In genomic region chr3:184811663-184811998, GRCh38 we compare ENCODE assay signal across 8 cellular contexts.
DNase-seq lines count a peak whose midpoint lies in the region; ATAC-seq, FAIRE-seq and TF ChIP-seq lines count a peak whose summit lies in the region.

No MANE protein-coding gene starts in this region.

- no peaks in the 10 kb centered on the region for H3K27me3 ChIP-seq in BLaER1 treated with 17β-estradiol and CSF1 and Interleukin-3, amounts not matched to agents 10 nM and 100 nM
- H3K27me3 ChIP-seq in MM.1S (replicated peaks; ENCODE audit: insufficient read depth, low read length) (no peaks in the 10 kb centered on the region), neuron (ENCODE audit: insufficient read depth, low read length) (peaks cover 4% of the 10 kb centered on the region)
- H3K27me3 ChIP-seq in effector memory CD4-positive, alpha-beta T cell (replicated peaks; ENCODE audit: control insufficient read depth, insufficient read depth, low read length, poor library complexity, severe bottlenecking): no peaks in the 10 kb centered on the region

- peaks cover 4 to 14% (median 11%) of the 10 kb centered on the region in 11 experiments; a peak in 17 of 22 replicates for H3K36me3 ChIP-seq in BLaER1 treated with 17β-estradiol and CSF1 and Interleukin-3, amounts not matched to agents 10 nM and 100 nM
- no peaks in the 10 kb centered on the region for H3K36me3 ChIP-seq in MM.1S (replicated peaks; ENCODE audit: insufficient read depth, low read length)
- no peaks in the 10 kb centered on the region for H3K36me3 ChIP-seq in effector memory CD4-positive, alpha-beta T cell (ENCODE audit: control insufficient read depth, insufficient read depth, low read length)
- H3K36me3 ChIP-seq in neuron (ENCODE audit: insufficient read depth, low read length): no peaks in the 10 kb centered on the region

- 0 out of 2 replicates have a peak, but pooled peaks cover 5% of the 10 kb centered on the region for H3F3A ChIP-seq in MM.1S (ENCODE audit: insufficient read depth, low read length)

- H4K20me1 ChIP-seq in BLaER1 treated with 17β-estradiol and CSF1 and Interleukin-3, amounts not matched to agents 10 nM and 100 nM: peaks cover 0 to 20% (median 0%) of the 10 kb centered on the region in 11 experiments; a peak in 7 of 22 replicates
- H4K20me1 ChIP-seq in MM.1S (ENCODE audit: insufficient read depth, low read length): no peaks in the 10 kb centered on the region

- DNase-seq in MM.1S: no peak
- DNase-seq in effector memory CD4-positive, alpha-beta T cell: no peak
- DNase-seq in stimulated activated CD4-positive, alpha-beta T cell treated with anti-CD3 and anti-CD28 coated beads, Interleukin-1b, Interleukin-23, amount 100 ng/mL, for 48 hours: no peak
- no peak for DNase-seq in urothelium cell line (ENCODE audit: low spot score)

- H3K27ac ChIP-seq in BLaER1 treated with 17β-estradiol and CSF1 and Interleukin-3, amounts not matched to agents 10 nM and 100 nM: peak overlapping the region in 7 of 11 experiments; percentile 33 to 91 (median 83); a peak in 11 of 22 replicates
- no peak overlapping the region for H3K27ac ChIP-seq in MM.1S (ENCODE audit: low read length)
- no peak overlapping the region for H3K27ac ChIP-seq in effector memory CD4-positive, alpha-beta T cell (ENCODE audit: insufficient read depth, low read length, poor library complexity, severe bottlenecking)

- no peak for TF ChIP-seq CTCF in MM.1S (IDR thresholded peaks at IDR 0.05; ENCODE audit: low read length)

- H3K79me2 ChIP-seq in MM.1S (ENCODE audit: low read length): peaks cover 24% of the 10 kb centered on the region

- H3K9ac ChIP-seq in BLaER1 treated with 17β-estradiol and CSF1 and Interleukin-3, amounts not matched to agents 10 nM and 100 nM: peak overlapping the region in 7 of 11 experiments; percentile 83 to 92 (median 86); a peak in 8 of 22 replicates
- H3K9ac ChIP-seq in MM.1S (ENCODE audit: low read length): no peak overlapping the region

- ATAC-seq in GM21515 (IDR thresholded peaks at IDR 0.05; ENCODE audit: unreplicated experiment) (no peak), GM21447 (IDR thresholded peaks at IDR 0.05; ENCODE audit: unreplicated experiment) (no peak)

- H3K4me3 ChIP-seq in BLaER1 treated with 17β-estradiol and CSF1 and Interleukin-3, amounts not matched to agents 10 nM and 100 nM: peak overlapping the region in 8 of 10 experiments; percentile 73 to 96 (median 86); a peak in 14 of 20 replicates
- H3K4me3 ChIP-seq in MM.1S (ENCODE audit: low read length) (peak overlapping the region; percentile 89), neuron (ENCODE audit: low read length) (peak overlapping the region; percentile 80)
- H3K4me3 ChIP-seq in effector memory CD4-positive, alpha-beta T cell (ENCODE audit: insufficient read depth, low read depth, low read length, poor library complexity, severe bottlenecking): peak overlapping the region; percentile 95

- H3K9me2 ChIP-seq in MM.1S (replicated peaks; ENCODE audit: insufficient read depth, low read length): no peaks in the 10 kb centered on the region

- peak overlapping the region; percentile 25 to 100 (median 71); a peak in 21 of 22 replicates for H3K4me2 ChIP-seq in BLaER1 treated with 17β-estradiol and CSF1 and Interleukin-3, amounts not matched to agents 10 nM and 100 nM
- H3K4me2 ChIP-seq in MM.1S (ENCODE audit: low read depth, low read length): peak overlapping the region; percentile 64

- peaks cover 21 to 64% (median 30%) of the 10 kb centered on the region in 10 experiments for H3K4me1 ChIP-seq in BLaER1 treated with 17β-estradiol and CSF1 and Interleukin-3, amounts not matched to agents 10 nM and 100 nM
- H3K4me1 ChIP-seq in MM.1S (ENCODE audit: low read length) (peaks cover 14% of the 10 kb centered on the region), neuron (ENCODE audit: insufficient read depth, low read length) (peaks cover 8% of the 10 kb centered on the region)
- H3K4me1 ChIP-seq in effector memory CD4-positive, alpha-beta T cell (ENCODE audit: control insufficient read depth, insufficient read depth, low read length, poor library complexity, severe bottlenecking): peaks cover 8% of the 10 kb centered on the region

- FAIRE-seq in urothelium cell line (lab: Jason Lieb, UNC): no peak

- H2AFZ ChIP-seq in MM.1S (ENCODE audit: low read length) (peak overlapping the region; percentile 72), neuron (ENCODE audit: low read depth, low read length) (peak overlapping the region; percentile 89)

- H3K9me3 ChIP-seq in BLaER1 treated with 17β-estradiol and CSF1 and Interleukin-3, amounts not matched to agents 10 nM and 100 nM (replicated peaks in 1 of 11): no peaks in the 10 kb centered on the region
- H3K9me3 ChIP-seq in MM.1S (replicated peaks; ENCODE audit: insufficient read depth, low read length) (no peaks in the 10 kb centered on the region), neuron (ENCODE audit: low read length) (no peaks in the 10 kb centered on the region)
- no peaks in the 10 kb centered on the region for H3K9me3 ChIP-seq in effector memory CD4-positive, alpha-beta T cell (ENCODE audit: control insufficient read depth, low read length)

Comparison
In these comparisons a context has a peak if more than half of its experiments do, and no peak if none do; other contexts are left out.
1. H3K27ac ChIP-seq: peak in BLaER1 treated with 17β-estradiol and CSF1 and Interleukin-3, amounts not matched to agents 10 nM and 100 nM (7 of 11); none in MM.1S (single experiment) and effector memory CD4-positive, alpha-beta T cell (single experiment).
2. Peak in every context shown above with its lines, with median percentiles within 50 percentile points of each other: H3K4me3 ChIP-seq.